In genomic region chr9:98465799-98466198, GRCh38 we compare ENCODE assay signal across 18 cellular contexts.
DNase-seq lines count a peak whose midpoint lies in the region; ATAC-seq, FAIRE-seq and TF ChIP-seq lines count a peak whose summit lies in the region.
"Had no signal": no experiment of that assay in that cellular context is flagged by ENCODE, and none has a peak within 500 bp of the region (broad histone marks: within the 10 kb centered on the region; RNA-seq: fewer than 3 reads in every experiment).

No MANE protein-coding gene starts in this region.

- CTCF ChIA-PET in HepG2 (lab: Yijun Ruan, JAX; ENCODE audit: low intra/inter-chr PET ratio, low total read pairs) = no interaction called here

- ATAC-seq in HepG2 (no peak), GM19328 (IDR thresholded peaks at IDR 0.05; ENCODE audit: unreplicated experiment) (no peak)

- no TSS peak for BruUV-seq in HepG2 (replicated peaks; lab: Mats Ljungman, UMichigan)

- H3K4me3 ChIP-seq in trophoblast cell (ENCODE audit: low read depth, low read length) (no peak overlapping the region), HepG2 (replicated peaks in 1 of 3; ENCODE audit: insufficient read depth in 1 of 3, low read depth in 2 of 3, low read length in 3 of 3) (no peak overlapping the region)

- TF ChIP-seq RAD21 in HepG2 (CRISPR knock-in tag; IDR thresholded peaks at IDR 0.05) = no peak

- no peaks in the 10 kb centered on the region for H4K20me1 ChIP-seq in HepG2 (ENCODE audit: insufficient read depth, low read length)

- H4K91ac ChIP-seq in trophoblast cell (ENCODE audit: low read depth, low read length) = no peak overlapping the region

- no peak overlapping the region for H2BK120ac ChIP-seq in trophoblast cell (ENCODE audit: insufficient read depth, low read length, poor library complexity)

- TF ChIP-seq CTCF in glutamatergic neuron (IDR thresholded peaks at IDR 0.05; ENCODE audit: partially characterized antibody, unreplicated experiment) (no peak), HepG2 (CRISPR knock-in tag; IDR thresholded peaks at IDR 0.05) (no peak)

- H2AK5ac ChIP-seq in trophoblast cell (ENCODE audit: low read length) = no peak overlapping the region

- H3K27me3 Mint-ChIP-seq in glutamatergic neuron (ENCODE audit: unreplicated experiment) = peaks cover 5% of the 10 kb centered on the region

- TF ChIP-seq EP300 in HepG2 (IDR thresholded peaks at IDR 0.05; ENCODE audit: low read depth in 2 of 2, low read length in 2 of 2) = no peak
- no peak for TF ChIP-seq EP300 in HepG2 (CRISPR knock-in tag; IDR thresholded peaks at IDR 0.05; ENCODE audit: borderline replicate concordance)

- no peak overlapping the region for H2BK12ac ChIP-seq in trophoblast cell (ENCODE audit: low read length)

- H3K27me3 ChIP-seq in trophoblast cell (ENCODE audit: insufficient read depth, low read length) (no peaks in the 10 kb centered on the region), HepG2 (ENCODE audit: control insufficient read depth in 1 of 2, insufficient read depth in 2 of 2, low read length in 2 of 2) (no peaks in the 10 kb centered on the region)

- H3K4me1 Mint-ChIP-seq in glutamatergic neuron (ENCODE audit: low read depth, unreplicated experiment) = peaks cover 10% of the 10 kb centered on the region
- H3K4me1 Mint-ChIP-seq: B cell; CD4-positive, alpha-beta memory T cell had no signal

- POLR2A ChIA-PET in HepG2 (lab: Yijun Ruan, JAX) = no interaction called here

- peaks cover 22% of the 10 kb centered on the region for H3K9me3 Mint-ChIP-seq in glutamatergic neuron (ENCODE audit: unreplicated experiment)

- H3K4me2 ChIP-seq in trophoblast cell (ENCODE audit: low read length) (no peak overlapping the region), HepG2 (ENCODE audit: low read depth, low read length) (no peak overlapping the region)

- no peaks in the 10 kb centered on the region for H3K79me1 ChIP-seq in trophoblast cell (ENCODE audit: low read length)

- H3K79me2 ChIP-seq in trophoblast cell (ENCODE audit: control insufficient read depth, insufficient read depth, low read length, poor library complexity) (no peaks in the 10 kb centered on the region), HepG2 (ENCODE audit: insufficient read depth, low read length) (no peaks in the 10 kb centered on the region)

- no peak overlapping the region for H4K8ac ChIP-seq in trophoblast cell (ENCODE audit: low read depth, low read length)

- H3K36me3 ChIP-seq in trophoblast cell (ENCODE audit: control insufficient read depth in 1 of 2, insufficient read depth in 2 of 2, low read length in 2 of 2) (no peaks in the 10 kb centered on the region), HepG2 (replicated peaks in 1 of 2; ENCODE audit: control insufficient read depth in 1 of 2, insufficient read depth in 2 of 2, low read length in 2 of 2) (no peaks in the 10 kb centered on the region)

- no peak overlapping the region for H2BK5ac ChIP-seq in trophoblast cell (ENCODE audit: low read depth, low read length, poor library complexity)

- intact Hi-C loops in HepG2 (cut with micrococcal nuclease; ENCODE audit: unreplicated experiment) = no loop called here

- no peak overlapping the region for H3K14ac ChIP-seq in trophoblast cell (ENCODE audit: low read length)

- H4K12ac ChIP-seq in trophoblast cell (ENCODE audit: low read depth, low read length) = no peak overlapping the region

- TF ChIP-seq POLR2A in HepG2 (IDR thresholded peaks at IDR 0.05; ENCODE audit: insufficient read depth in 1 of 2, low read depth in 2 of 2, low read length in 2 of 2) = no peak

- WGBS in trophoblast cell (ENCODE audit: extremely low coverage, insufficient coverage, insufficient read length) = no CpG with 5 or more reads among the region's 5 CpGs
- 29% methylated on average over 5 of the region's 5 CpGs for WGBS in HepG2 (ENCODE audit: low lambda C conversion rate)

- no peak overlapping the region for H3K4me3 Mint-ChIP-seq in glutamatergic neuron (ENCODE audit: unreplicated experiment)
- H3K4me3 Mint-ChIP-seq: B cell; CD4-positive, alpha-beta memory T cell; HFFc6 had no signal

- no peak overlapping the region for H2AFZ ChIP-seq in trophoblast cell (ENCODE audit: insufficient read depth, low read length, poor library complexity)
- H2AFZ ChIP-seq in HepG2 (ENCODE audit: low read length) = no peak overlapping the region

- no peak overlapping the region for H3K27ac ChIP-seq in trophoblast cell (ENCODE audit: low read depth, low read length)
- no peak overlapping the region for H3K27ac ChIP-seq in HepG2 (ENCODE audit: extremely low read length, insufficient read depth, low read length)
- H3K27ac ChIP-seq: C4-2B had no signal

- H3K23ac ChIP-seq in trophoblast cell (ENCODE audit: low read length) = no peak overlapping the region

- H3K36me3 Mint-ChIP-seq in glutamatergic neuron (ENCODE audit: unreplicated experiment) = peaks cover 67% of the 10 kb centered on the region
- H3K36me3 Mint-ChIP-seq: CD4-positive, alpha-beta memory T cell had no signal

- H3K18ac ChIP-seq in trophoblast cell (ENCODE audit: low read length) = no peak overlapping the region

- DNase-seq in EH (ENCODE audit: low read depth) = peak; percentile 27
- DNase-seq in NCI-H524 (lab: John Stamatoyannopoulos, UW) = peak; percentile 40 to 73
- no peak for DNase-seq in glutamatergic neuron
- no peak for DNase-seq in trophoblast cell
- DNase-seq in NCI-H345 treated with DMSO at 0.1 percent for 48 hours (lab: John Stamatoyannopoulos, UW; ENCODE audit: unreplicated experiment) = no peak
- no peak for DNase-seq in HepG2 (ENCODE audit: low spot score)
- DNase-seq: CD4-positive, alpha-beta memory T cell; DMS79; EL; HCEC 1CT; HFFc6 had no signal

- H3K9ac ChIP-seq in trophoblast cell (ENCODE audit: low read length) = peak overlapping the region; percentile 47
- H3K9ac ChIP-seq in HepG2 (ENCODE audit: insufficient read depth, low read depth, low read length) = no peak overlapping the region

- H3K4me1 ChIP-seq in trophoblast cell (ENCODE audit: control insufficient read depth in 1 of 2, insufficient read depth in 2 of 2, low read length in 2 of 2) = no peaks in the 10 kb centered on the region
- no peaks in the 10 kb centered on the region for H3K4me1 ChIP-seq in HepG2 (ENCODE audit: insufficient read depth, low read length)

- H3K4ac ChIP-seq in trophoblast cell (ENCODE audit: low read depth, low read length) = no peak overlapping the region

- H3K9me3 ChIP-seq in trophoblast cell (ENCODE audit: insufficient read depth, low read depth, low read length) (peaks cover 11% of the 10 kb centered on the region), HepG2 (ENCODE audit: low read length) (peaks cover 19% of the 10 kb centered on the region)

- in situ Hi-C loops in HepG2 (cut with HindIII; ENCODE audit: extremely low pct_ligation_motif_present, low pct_unique_long_range_greater_than_20kb) = no loop called here

- peak overlapping the region; percentile 60 for H3K27ac Mint-ChIP-seq in glutamatergic neuron (ENCODE audit: unreplicated experiment)
- H3K27ac Mint-ChIP-seq: B cell; CD4-positive, alpha-beta memory T cell; HFFc6 had no signal

- no peak for FAIRE-seq in HepG2 (lab: Jason Lieb, UNC)
- FAIRE-seq: A204.1, G401.6, GM12891, HTR-8/SVneo had no signal

TF ChIP-seq in HepG2, 621 proteins besides CTCF, POLR2A, EP300 and RAD21:
- TF ChIP-seq ZNF510 (CRISPR knock-in tag; IDR thresholded peaks at IDR 0.05; ENCODE audit: low read depth) (no peak), ZNF142 (CRISPR knock-in tag; IDR thresholded peaks at IDR 0.05) (no peak), SP5 (CRISPR knock-in tag; IDR thresholded peaks at IDR 0.05; ENCODE audit: borderline replicate concordance, low read depth) (no peak), SMAD1 (CRISPR knock-in tag; IDR thresholded peaks at IDR 0.05; ENCODE audit: borderline replicate concordance, low read depth) (no peak), ZNF816 (CRISPR knock-in tag; IDR thresholded peaks at IDR 0.05; ENCODE audit: borderline replicate concordance) (no peak)

Comparison
In these comparisons a context has a peak if more than half of its experiments do, and no peak if none do; other contexts are left out.
1. DNase-seq: peak in EH (single experiment) and NCI-H524 (2 of 2); none in glutamatergic neuron (single experiment), trophoblast cell (0 of 2), NCI-H345 treated with DMSO at 0.1 percent for 48 hours (single experiment) and HepG2 (single experiment).